Comparison of ENCODE assay signal across 8 cellular contexts in genomic region chr20:62407221-62407992, GRCh38. TPM values are rescaled to one million over a fixed set of nuclear protein-coding genes. Genes with fewer than 3 reads are reported as not detected.
A peak's percentile ranks its signal among the peaks of the same experiment; 100 is the strongest.
DNase-seq lines count a peak whose midpoint lies in the region; ATAC-seq and TF ChIP-seq lines count a peak whose summit lies in the region.

CABLES2 (minus strand) TSS chr20:62407285; CDS start chr20:62407276, 9 bp downstream.

- peaks cover 20 to 39% of the 10 kb centered on the region in 2 donors for H3K4me1 ChIP-seq in left lung

- H3K27ac ChIP-seq in C4-2B (peak within 1 kb of the TSS; percentile 83), left lung (peak within 1 kb of the TSS in 1 of 2 donors; percentile 65)

- TF ChIP-seq CTCF in C4-2B (conservative IDR thresholded peaks at IDR 0.05): no peak; the same call in 1 of the 2 replicates
- TF ChIP-seq CTCF in left lung (IDR thresholded peaks at IDR 0.05): peak in 1 of 2 donors; percentile 56

- H3K36me3 Mint-ChIP-seq in activated CD4-positive, alpha-beta T cell treated with anti-CD3 and anti-CD28 coated beads, Interleukin-2, amount 10 ng/mL, durations not matched to agents 24 days and 14 days (ENCODE audit: low read depth): peaks cover 2% of the 10 kb centered on the region

- H3K9me3 ChIP-seq in left lung: no peaks in the 10 kb centered on the region

- H3K4me3 ChIP-seq in left lung: peak within 1 kb of the TSS; percentile 45 to 57

- no peaks in the 10 kb centered on the region for H3K9me3 Mint-ChIP-seq in activated CD4-positive, alpha-beta T cell treated with anti-CD3 and anti-CD28 coated beads, Interleukin-2, amount 10 ng/mL, durations not matched to agents 24 days and 14 days

- peak within 1 kb of the TSS; percentile 87 for H3K4me3 Mint-ChIP-seq in activated CD4-positive, alpha-beta T cell treated with anti-CD3 and anti-CD28 coated beads, Interleukin-2, amount 10 ng/mL, durations not matched to agents 24 days and 14 days

- H3K4me1 Mint-ChIP-seq in activated CD4-positive, alpha-beta T cell treated with anti-CD3 and anti-CD28 coated beads, Interleukin-2, amount 10 ng/mL, durations not matched to agents 24 days and 14 days: peaks cover 24% of the 10 kb centered on the region

- DNase-seq in NCI-H524 treated with DMSO at 0.1 percent for 48 hours (lab: John Stamatoyannopoulos, UW): peak; percentile 55
- DNase-seq in activated CD4-positive, alpha-beta T cell treated with anti-CD3 and anti-CD28 coated beads, Interleukin-2, amount 10 ng/mL, durations not matched to agents 24 days and 14 days: peak; percentile 98
- peak; percentile 79 for DNase-seq in cortex of kidney (lab: John Stamatoyannopoulos, UW)
- peak; percentile 95 to 96 for DNase-seq in left lung
- DNase-seq in stimulated activated CD4-positive, alpha-beta T cell treated with anti-CD3 and anti-CD28 coated beads, Interleukin-2, amount 100 ng/mL, for 24 hours: peak; percentile 91

- H3K27me3 ChIP-seq in left lung: peaks cover 0 to 9% of the 10 kb centered on the region in 2 donors

- H3K36me3 ChIP-seq in left lung: peaks cover 0 to 9% of the 10 kb centered on the region in 2 donors

- intact Hi-C loops in activated CD4-positive, alpha-beta T cell treated with anti-CD3 and anti-CD28 coated beads, Interleukin-2, amount 10 ng/mL, durations not matched to agents 24 days and 14 days (cut with micrococcal nuclease): loop anchor here (1.0 to 5.0 kb wide), 4 partner anchors 20 to 384 kb away; partner anchors contain the start of genes ADRM1 and RPS21
- intact Hi-C loops in left lung (cut with DNase I): no loop called here

- H3K27ac Mint-ChIP-seq in activated CD4-positive, alpha-beta T cell treated with anti-CD3 and anti-CD28 coated beads, Interleukin-2, amount 10 ng/mL, durations not matched to agents 24 days and 14 days: peak within 1 kb of the TSS; percentile 89

- H3K27me3 Mint-ChIP-seq in activated CD4-positive, alpha-beta T cell treated with anti-CD3 and anti-CD28 coated beads, Interleukin-2, amount 10 ng/mL, durations not matched to agents 24 days and 14 days: no peaks in the 10 kb centered on the region

- ATAC-seq in GM19328 (IDR thresholded peaks at IDR 0.05; ENCODE audit: unreplicated experiment) (peak; percentile 87), HG03460 (IDR thresholded peaks at IDR 0.05; ENCODE audit: unreplicated experiment) (peak; percentile 77), left lung (peak; percentile 93)

RNA-seq across cellular contexts. Expression of gene CABLES2, which starts in this region (rescaled TPM):
- 13.1 and 13.5 TPM in 2 replicates for total RNA-seq in activated CD4-positive, alpha-beta T cell treated with anti-CD3 and anti-CD28 coated beads, Interleukin-2, amount 10 ng/mL, durations not matched to agents 24 days and 14 days
- 1 to 10 TPM; 4.1 to 6.3 TPM for total RNA-seq in left lung
